28 cellular contexts compared by ENCODE assay signal in genomic region chr17:44913676-44914075, GRCh38. TPM values are rescaled to one million over a fixed set of nuclear protein-coding genes. Genes with fewer than 3 reads are reported as not detected.
DNase-seq lines count a peak whose midpoint lies in the region; ATAC-seq and TF ChIP-seq lines count a peak whose summit lies in the region.
"Had no signal": no experiment of that assay in that cellular context is flagged by ENCODE, and none has a peak within 500 bp of the region (broad histone marks: within the 10 kb centered on the region; RNA-seq: fewer than 3 reads in every experiment).

No MANE protein-coding gene starts in this region.

- no peak overlapping the region for H2BK12ac ChIP-seq in neuronal stem cell (ENCODE audit: low read length)

- H3K14ac ChIP-seq in neuronal stem cell (ENCODE audit: low read length) = no peak overlapping the region

- no peak overlapping the region for H2BK15ac ChIP-seq in neuronal stem cell (ENCODE audit: low read length)

- no CpG with 5 or more reads among the region's 6 CpGs for WGBS in neuronal stem cell (ENCODE audit: extremely low coverage in 2 of 2, insufficient read length in 2 of 2, insufficient replicate concordance in 1 of 2), 2 donors

- no peaks in the 10 kb centered on the region for H3K9me2 ChIP-seq in PC-3 (replicated peaks; ENCODE audit: low read length)

- in situ Hi-C loops in GM13976 (cut with MboI; ENCODE audit: low sequenced_read_pairs, unreplicated experiment) = loop anchor here (10.0 kb wide), 1 partner anchor 191 kb away; no protein-coding TSS in a partner anchor

- no peaks in the 10 kb centered on the region for H3K79me2 ChIP-seq in PC-3 (ENCODE audit: low read length)

- no peaks in the 10 kb centered on the region for H4K20me1 ChIP-seq in PC-3 (ENCODE audit: low read length)

- H3K4me2 ChIP-seq in neuronal stem cell (ENCODE audit: insufficient read depth, low read length, poor library complexity, severe bottlenecking) = no peak overlapping the region
- H3K4me2 ChIP-seq in PC-3 (ENCODE audit: low read length) = no peak overlapping the region

- H2AFZ ChIP-seq in neuronal stem cell (ENCODE audit: low read length) (no peak overlapping the region), PC-3 (ENCODE audit: low read length) (no peak overlapping the region)

- H3K9me3 Mint-ChIP-seq in activated CD4-positive, alpha-beta T cell treated with anti-CD3 and anti-CD28 coated beads, Interleukin-2, amount 10 ng/mL, durations not matched to agents 7 days and 5 days = no peaks in the 10 kb centered on the region
- H3K9me3 Mint-ChIP-seq: activated B cell treated with CpG ODN at 0.5 μM for 24 hours; activated naive CD4-positive, alpha-beta T cell treated with anti-CD3 and anti-CD28 coated beads for 36 hours; activated T-cell treated with anti-CD3 and anti-CD28 coated beads, Interleukin-2, amount 50 U/mL, for 72 hours; endodermal cell; immature natural killer cell had no signal

- H4K8ac ChIP-seq in neuronal stem cell (ENCODE audit: low read depth, low read length) = no peak overlapping the region

- peaks cover 0 to 32% (median 22%) of the 10 kb centered on the region in 3 experiments for H3K27me3 ChIP-seq in neuronal stem cell (ENCODE audit: control insufficient read depth in 3 of 3, insufficient read depth in 3 of 3, low read depth in 1 of 3, low read length in 3 of 3)
- no peaks in the 10 kb centered on the region for H3K27me3 ChIP-seq in PC-3 (ENCODE audit: low read length)

- H3K27ac Mint-ChIP-seq in activated CD4-positive, alpha-beta T cell treated with anti-CD3 and anti-CD28 coated beads, Interleukin-2, amount 10 ng/mL, durations not matched to agents 7 days and 5 days = no peak overlapping the region
- H3K27ac Mint-ChIP-seq: activated naive CD4-positive, alpha-beta T cell treated with anti-CD3 and anti-CD28 coated beads for 36 hours; activated T-cell treated with anti-CD3 and anti-CD28 coated beads, Interleukin-2, amount 50 U/mL, for 72 hours; endodermal cell; immature natural killer cell had no signal

- CTCF ChIA-PET in activated CD4-positive, alpha-beta T cell treated with anti-CD3 and anti-CD28 coated beads, Interleukin-2, amount 10 ng/mL, durations not matched to agents 7 days and 5 days (lab: Charles Lee) = interaction anchor here (1.9 kb wide), 1 partner anchor 11 kb away, joined by 5 read pairs; a partner anchor contains a TSS
- CTCF ChIA-PET in PC-3 (lab: Charles Lee) = interaction anchor here (0.6 kb wide), 1 partner anchor 14 kb away, joined by 4 read pairs; the partner anchor contains the start of gene EFTUD2

- H3K9me3 ChIP-seq in neuronal stem cell (replicated peaks in 1 of 2; ENCODE audit: control insufficient read depth in 2 of 2, insufficient read depth in 1 of 2, low read depth in 1 of 2, low read length in 2 of 2) (no peaks in the 10 kb centered on the region), PC-3 (ENCODE audit: low read length) (no peaks in the 10 kb centered on the region)
- H3K9me3 ChIP-seq: BLaER1 treated with 17β-estradiol and CSF1 and Interleukin-3, amounts not matched to agents 10 nM and 100 nM; gastroesophageal sphincter; HAP-1; psoas muscle had no signal

- H3K36me3 ChIP-seq in neuronal stem cell (replicated peaks in 1 of 2; ENCODE audit: control insufficient read depth in 2 of 2, insufficient read depth in 2 of 2, low read length in 2 of 2) = no peaks in the 10 kb centered on the region
- no peaks in the 10 kb centered on the region for H3K36me3 ChIP-seq in PC-3 (ENCODE audit: low read depth, low read length)
- H3K36me3 ChIP-seq: BLaER1 treated with 17β-estradiol and CSF1 and Interleukin-3, amounts not matched to agents 10 nM and 100 nM; gastroesophageal sphincter; HAP-1 had no signal

- H4K91ac ChIP-seq in neuronal stem cell (ENCODE audit: low read depth, low read length, poor library complexity) = no peak overlapping the region

- no peak overlapping the region for H3K18ac ChIP-seq in neuronal stem cell (ENCODE audit: low read length)

- no peaks in the 10 kb centered on the region for H3K36me3 Mint-ChIP-seq in activated CD4-positive, alpha-beta T cell treated with anti-CD3 and anti-CD28 coated beads, Interleukin-2, amount 10 ng/mL, durations not matched to agents 7 days and 5 days (ENCODE audit: low read depth)
- H3K36me3 Mint-ChIP-seq: immature natural killer cell had no signal

- no peak overlapping the region for H2BK5ac ChIP-seq in neuronal stem cell (ENCODE audit: low read length)

- H3K4me1 ChIP-seq in neuronal stem cell (ENCODE audit: control insufficient read depth in 2 of 2, insufficient read depth in 1 of 2, low read depth in 1 of 2, low read length in 2 of 2) (peaks cover 13 to 23% of the 10 kb centered on the region in 2 donors), PC-3 (ENCODE audit: insufficient read depth, low read length) (peaks cover 40% of the 10 kb centered on the region)
- H3K4me1 ChIP-seq: HAP-1, psoas muscle had no signal

- TF ChIP-seq CTCF in GM13976 (IDR thresholded peaks at IDR 0.05; ENCODE audit: borderline replicate concordance, control extremely low read depth, extremely low read depth, insufficient read depth, missing control alignments) (no peak), PC-3 (conservative IDR thresholded peaks at IDR 0.05; ENCODE audit: low read depth, low read length) (no peak)

- H3K23ac ChIP-seq in neuronal stem cell (ENCODE audit: low read depth, low read length, poor library complexity) = peak overlapping the region; percentile 28

- peaks cover 33% of the 10 kb centered on the region for H3K27me3 Mint-ChIP-seq in activated CD4-positive, alpha-beta T cell treated with anti-CD3 and anti-CD28 coated beads, Interleukin-2, amount 10 ng/mL, durations not matched to agents 7 days and 5 days

- intact Hi-C loops in PC-3 (cut with micrococcal nuclease) = no loop called here

- H3F3A ChIP-seq in PC-3 (ENCODE audit: low read length, unreplicated experiment) = no peaks in the 10 kb centered on the region

- DNase-seq in AG20443 (ENCODE audit: low spot score) = peak; percentile 9
- DNase-seq in GM13976 (ENCODE audit: low spot score) = peak; percentile 31
- peak in 1 of 61 donors; percentile 37 for DNase-seq in caudate nucleus (lab: John Stamatoyannopoulos, UW)
- DNase-seq in neuronal stem cell (ENCODE audit: low spot score) = no peak
- no peak for DNase-seq in activated CD4-positive, alpha-beta T cell treated with anti-CD3 and anti-CD28 coated beads, Interleukin-2, amount 10 ng/mL, durations not matched to agents 7 days and 5 days
- DNase-seq in globus pallidus (ENCODE audit: low spot score) = no peak
- DNase-seq in PC-3 = no peak
- DNase-seq in cerebellum (ENCODE audit: low spot score) = no peak
- DNase-seq: activated B cell treated with CpG ODN at 0.5 μM for 24 hours; activated CD4-positive, alpha-beta T cell treated with anti-CD3 and anti-CD28 coated beads, Interleukin-2, amount 50 U/mL, for 4 hours; activated naive CD4-positive, alpha-beta T cell treated with anti-CD3 and anti-CD28 coated beads for 36 hours; activated T-cell treated with anti-CD3 and anti-CD28 coated beads, Interleukin-2, amount 50 U/mL, for 72 hours; amniotic stem cell; immature natural killer cell; KBM-7; mesendoderm; MV-4-11; NCI-H1436 treated with DMSO at 0.1 percent for 48 hours; NCI-H510A; NK-92 treated with Interleukin-12 subunit alpha and Interleukin-12 subunit beta, amount 100 ng/mL, for 24 hours; psoas muscle; SHP77 treated with DMSO at 0.1 percent for 48 hours; stimulated activated naive CD8-positive, alpha-beta T cell treated with anti-CD3 and anti-CD28 coated beads, Interleukin-15, Interleukin-2, amounts not matched to agents 100 U/mL and 50 U/mL, for 24 hours had no signal

- no peaks in the 10 kb centered on the region for H3K79me1 ChIP-seq in neuronal stem cell (ENCODE audit: low read depth, low read length)

- H3K4me1 Mint-ChIP-seq in activated CD4-positive, alpha-beta T cell treated with anti-CD3 and anti-CD28 coated beads, Interleukin-2, amount 10 ng/mL, durations not matched to agents 7 days and 5 days = peaks cover 15% of the 10 kb centered on the region
- H3K4me1 Mint-ChIP-seq: endodermal cell had no signal

- no TSS peak for BruUV-seq in PC-3 (replicated peaks; lab: Mats Ljungman, UMichigan)

- H3K4ac ChIP-seq in neuronal stem cell (ENCODE audit: low read length) = no peak overlapping the region

- no peak overlapping the region for H3K4me3 Mint-ChIP-seq in activated CD4-positive, alpha-beta T cell treated with anti-CD3 and anti-CD28 coated beads, Interleukin-2, amount 10 ng/mL, durations not matched to agents 7 days and 5 days
- H3K4me3 Mint-ChIP-seq: activated B cell treated with CpG ODN at 0.5 μM for 24 hours; activated naive CD4-positive, alpha-beta T cell treated with anti-CD3 and anti-CD28 coated beads for 36 hours; activated T-cell treated with anti-CD3 and anti-CD28 coated beads, Interleukin-2, amount 50 U/mL, for 72 hours; endodermal cell; immature natural killer cell had no signal

- H3K4me3 ChIP-seq in neuronal stem cell (ENCODE audit: low read length in 2 of 2) = no peak overlapping the region
- no peak overlapping the region for H3K4me3 ChIP-seq in PC-3 (ENCODE audit: low read length)
- H3K4me3 ChIP-seq: BLaER1 treated with 17β-estradiol and CSF1 and Interleukin-3, amounts not matched to agents 10 nM and 100 nM; gastroesophageal sphincter; HAP-1; psoas muscle had no signal

- H2BK120ac ChIP-seq in neuronal stem cell (ENCODE audit: low read depth, low read length) = no peak overlapping the region

- no peak for ATAC-seq in PC-3
- ATAC-seq: activated T-cell treated with anti-CD3 and anti-CD28 coated beads, Interleukin-2, amount 50 U/mL, for 72 hours; gastroesophageal sphincter; psoas muscle; stimulated activated naive CD8-positive, alpha-beta T cell treated with anti-CD3 and anti-CD28 coated beads, Interleukin-15, Interleukin-2, amounts not matched to agents 100 U/mL and 50 U/mL, for 24 hours had no signal

- H3K9ac ChIP-seq in neuronal stem cell (ENCODE audit: low read depth, low read length, poor library complexity) (no peak overlapping the region), PC-3 (ENCODE audit: low read length) (no peak overlapping the region)
- H3K9ac ChIP-seq: BLaER1 treated with 17β-estradiol and CSF1 and Interleukin-3, amounts not matched to agents 10 nM and 100 nM had no signal

- POLR2A ChIA-PET in activated CD4-positive, alpha-beta T cell treated with anti-CD3 and anti-CD28 coated beads, Interleukin-2, amount 10 ng/mL, durations not matched to agents 7 days and 5 days (lab: Charles Lee) = no interaction called here
- POLR2A ChIA-PET in PC-3 (lab: Charles Lee; ENCODE audit: unreplicated experiment) = no interaction called here

- H2AK5ac ChIP-seq in neuronal stem cell (ENCODE audit: low read depth, low read length) = peak overlapping the region; percentile 12

- H3K27ac ChIP-seq in caudate nucleus (ENCODE audit: low read depth, low read length) (peak overlapping the region; percentile 83), neuronal stem cell (replicated peaks; ENCODE audit: low read length) (no peak overlapping the region), PC-3 (ENCODE audit: low read length) (no peak overlapping the region)
- H3K27ac ChIP-seq: BLaER1 treated with 17β-estradiol and CSF1 and Interleukin-3, amounts not matched to agents 10 nM and 100 nM; gastroesophageal sphincter; psoas muscle had no signal

RNA-seq across cellular contexts. Expression of gene GFAP, which starts 1.6 kb away (rescaled TPM):
- 0.20 TPM for polyA plus RNA-seq in neuronal stem cell (2013, experiment 1 of 2)
- 0.17 TPM for polyA plus RNA-seq in neuronal stem cell (2013, experiment 2 of 2)
- not detected for total RNA-seq in activated CD4-positive, alpha-beta T cell treated with anti-CD3 and anti-CD28 coated beads, Interleukin-2, amount 10 ng/mL, durations not matched to agents 7 days and 5 days
- total RNA-seq in PC-3 (2014; rRNA removed) = 0.29 and 0.46 TPM in 2 replicates
- total RNA-seq in cerebellum = 318 TPM
- total RNA-seq: activated B cell treated with CpG ODN at 0.5 μM for 24 hours; activated naive CD4-positive, alpha-beta T cell treated with anti-CD3 and anti-CD28 coated beads for 36 hours; activated T-cell treated with anti-CD3 and anti-CD28 coated beads, Interleukin-2, amount 50 U/mL, for 72 hours; bronchial epithelial cell had no signal

RNA-seq across cellular contexts. Expression of gene EFTUD2, which starts 14.4 kb away (rescaled TPM):
- polyA plus RNA-seq in neuronal stem cell (2013, experiment 1 of 2) = 49.4 TPM
- polyA plus RNA-seq in neuronal stem cell (2013, experiment 2 of 2) = 48.1 TPM
- 100 to 1,000 TPM; 133 to 145 TPM for total RNA-seq in activated CD4-positive, alpha-beta T cell treated with anti-CD3 and anti-CD28 coated beads, Interleukin-2, amount 10 ng/mL, durations not matched to agents 7 days and 5 days
- 227 and 292 TPM in 2 replicates for total RNA-seq in PC-3 (2014; rRNA removed)
- 86.7 TPM for total RNA-seq in cerebellum

RNA-seq across cellular contexts. Expression of gene KIF18B, which starts 33.9 kb away (rescaled TPM):
- 32.8 TPM for polyA plus RNA-seq in neuronal stem cell (2013, experiment 1 of 2)
- 32.5 TPM for polyA plus RNA-seq in neuronal stem cell (2013, experiment 2 of 2)
- 100 to 1,000 TPM; 107 to 109 TPM for total RNA-seq in activated CD4-positive, alpha-beta T cell treated with anti-CD3 and anti-CD28 coated beads, Interleukin-2, amount 10 ng/mL, durations not matched to agents 7 days and 5 days
- total RNA-seq in PC-3 (2014; rRNA removed) (25.0 and 28.5 TPM in 2 replicates), cerebellum (2.5 TPM)
- total RNA-seq: bronchial epithelial cell had no signal

RNA-seq across cellular contexts. Expression of gene C1QL1, which starts 54.4 kb away (rescaled TPM):
- 8.7 TPM for polyA plus RNA-seq in neuronal stem cell (2013, experiment 1 of 2)
- 8.7 TPM for polyA plus RNA-seq in neuronal stem cell (2013, experiment 2 of 2)
- total RNA-seq in activated CD4-positive, alpha-beta T cell treated with anti-CD3 and anti-CD28 coated beads, Interleukin-2, amount 10 ng/mL, durations not matched to agents 7 days and 5 days = under 1 TPM; 0.67 to 0.77 TPM
- total RNA-seq in PC-3 (2014; rRNA removed) (2.8 and 4.1 TPM in 2 replicates), cerebellum (4.3 TPM)
- total RNA-seq: activated B cell treated with CpG ODN at 0.5 μM for 24 hours, bronchial epithelial cell, psoas muscle had no signal

Comparison
In these comparisons a context has a peak if more than half of its experiments do, and no peak if none do; other contexts are left out.
1. DNase-seq: peak in AG20443 (single experiment) and GM13976 (single experiment); none in neuronal stem cell (single experiment), activated CD4-positive, alpha-beta T cell treated with anti-CD3 and anti-CD28 coated beads, Interleukin-2, amount 10 ng/mL, durations not matched to agents 7 days and 5 days (single experiment), globus pallidus (single experiment), PC-3 (single experiment) and cerebellum (single experiment).
2. RNA of gene GFAP, which starts 1.6 kb away (total RNA-seq): 318 TPM in cerebellum (single experiment); 0.29 to 0.46 TPM in PC-3 and not detected in activated CD4-positive, alpha-beta T cell treated with anti-CD3 and anti-CD28 coated beads, Interleukin-2, amount 10 ng/mL, durations not matched to agents 7 days and 5 days; every median in the first group is over 100 times any median in the second.